In genomic region chr2:19653336-19653908, GRCh38 we compare ENCODE assay signal across 20 cellular contexts.
"Had no signal": no experiment of that assay in that cellular context is flagged by ENCODE, and none has a peak within 500 bp of the region (broad histone marks: within the 10 kb centered on the region; RNA-seq: fewer than 3 reads in every experiment).

No MANE protein-coding gene starts in this region.

- H3K79me2 ChIP-seq: hepatocyte had no signal

- H3K4me3 ChIP-seq: colonic mucosa, hepatocyte, spleen, tibial nerve, upper lobe of right lung, vagina had no signal

- H3K9me3 ChIP-seq: colonic mucosa, neutrophil, spleen, tibial nerve, upper lobe of right lung, vagina had no signal

- H3K4me1 ChIP-seq: colonic mucosa, spleen, upper lobe of right lung, vagina had no signal

- H3K36me3 ChIP-seq: colonic mucosa, neutrophil, spleen, tibial nerve, upper lobe of right lung, vagina had no signal

- DNase-seq: cerebellar nuclear complex; colonic mucosa; effector CD4-positive, alpha-beta T cell; endodermal cell; erythroblast; foreskin melanocyte; head of caudate nucleus; kidney; left colon; naive B cell; spleen; stimulated activated CD4-positive, alpha-beta T cell treated with anti-CD3 and anti-CD28 coated beads, Interleukin-15, amount 100 ng/mL, for 24 hours; stimulated activated CD4-positive, alpha-beta T cell treated with anti-CD3 and anti-CD28 coated beads, Interleukin-1b, Interleukin-23, amount 100 ng/mL, for 48 hours; stimulated activated CD4-positive, alpha-beta T cell treated with anti-CD3 and anti-CD28 coated beads, Interleukin-4, amount 100 ng/mL, for 24 hours; upper lobe of right lung had no signal

- H2AFZ ChIP-seq: hepatocyte had no signal

- H3K27me3 ChIP-seq: colonic mucosa, hepatocyte, neutrophil, spleen, tibial nerve, upper lobe of right lung, vagina had no signal

- H3K27ac ChIP-seq: colonic mucosa, hepatocyte, neutrophil, spleen, tibial nerve, upper lobe of right lung, vagina had no signal

- H3K4me2 ChIP-seq: hepatocyte had no signal

- ATAC-seq: left colon; stimulated activated memory B cell treated with anti-CD40 and anti-IgM and Interleukin-4, amounts not matched to agents 10 μg/mL and 1 μg/mL and 100 μg/mL, for 72 hours; upper lobe of right lung had no signal
